In genomic region chr13:30173301-30173605, GRCh38 we compare ENCODE assay signal across 13 cellular contexts.
"Had no signal": no experiment of that assay in that cellular context is flagged by ENCODE, and none has a peak within 500 bp of the region (broad histone marks: within the 10 kb centered on the region; RNA-seq: fewer than 3 reads in every experiment).

No MANE protein-coding gene starts in this region.

- H3K36me3 Mint-ChIP-seq: WTC11 had no signal

- H3K9me3 Mint-ChIP-seq: activated CD4-positive, alpha-beta T cell treated with anti-CD3 and anti-CD28 coated beads, Interleukin-2, amount 10 ng/mL, durations not matched to agents 7 days and 5 days; effector memory CD8-positive, alpha-beta T cell; stimulated activated naive CD8-positive, alpha-beta T cell treated with anti-CD3 and anti-CD28 coated beads, Interleukin-15, amount 100 ng/mL, for 72 hours; WTC11 had no signal

- H3K27me3 ChIP-seq: ascending aorta, pancreas, spleen, testis had no signal

- H3K36me3 ChIP-seq: ascending aorta, pancreas, spleen had no signal

- DNase-seq: activated CD4-positive, alpha-beta T cell treated with anti-CD3 and anti-CD28 coated beads, Interleukin-2, amount 10 ng/mL, durations not matched to agents 7 days and 5 days; dermis blood vessel endothelial cell; effector memory CD8-positive, alpha-beta T cell; hippocampal formation; pancreas; spleen; stimulated activated naive CD8-positive, alpha-beta T cell treated with anti-CD3 and anti-CD28 coated beads, Interleukin-15, amount 100 ng/mL, for 72 hours; T-helper 2 cell; testis had no signal

- H3K27ac ChIP-seq: ascending aorta, epithelial cell of prostate, pancreas, spleen, testis had no signal

- H3K4me3 Mint-ChIP-seq: activated CD4-positive, alpha-beta T cell treated with anti-CD3 and anti-CD28 coated beads, Interleukin-2, amount 10 ng/mL, durations not matched to agents 7 days and 5 days; effector memory CD8-positive, alpha-beta T cell; neural crest cell; stimulated activated naive CD8-positive, alpha-beta T cell treated with anti-CD3 and anti-CD28 coated beads, Interleukin-15, amount 100 ng/mL, for 72 hours; WTC11 had no signal

- H3K4me3 ChIP-seq: ascending aorta, pancreas, spleen, testis had no signal

- H3K9me3 ChIP-seq: ascending aorta, pancreas, spleen, testis had no signal

- H3K4me1 ChIP-seq: ascending aorta, pancreas, testis had no signal

- H3K27ac Mint-ChIP-seq: activated CD4-positive, alpha-beta T cell treated with anti-CD3 and anti-CD28 coated beads, Interleukin-2, amount 10 ng/mL, durations not matched to agents 7 days and 5 days; effector memory CD8-positive, alpha-beta T cell; WTC11 had no signal

- H3K27me3 Mint-ChIP-seq: activated CD4-positive, alpha-beta T cell treated with anti-CD3 and anti-CD28 coated beads, Interleukin-2, amount 10 ng/mL, durations not matched to agents 7 days and 5 days; effector memory CD8-positive, alpha-beta T cell; stimulated activated naive CD8-positive, alpha-beta T cell treated with anti-CD3 and anti-CD28 coated beads, Interleukin-15, amount 100 ng/mL, for 72 hours had no signal

- H3K4me1 Mint-ChIP-seq: neural crest cell had no signal
